8 cellular contexts compared by ENCODE assay signal in the genomic region with DNA sequence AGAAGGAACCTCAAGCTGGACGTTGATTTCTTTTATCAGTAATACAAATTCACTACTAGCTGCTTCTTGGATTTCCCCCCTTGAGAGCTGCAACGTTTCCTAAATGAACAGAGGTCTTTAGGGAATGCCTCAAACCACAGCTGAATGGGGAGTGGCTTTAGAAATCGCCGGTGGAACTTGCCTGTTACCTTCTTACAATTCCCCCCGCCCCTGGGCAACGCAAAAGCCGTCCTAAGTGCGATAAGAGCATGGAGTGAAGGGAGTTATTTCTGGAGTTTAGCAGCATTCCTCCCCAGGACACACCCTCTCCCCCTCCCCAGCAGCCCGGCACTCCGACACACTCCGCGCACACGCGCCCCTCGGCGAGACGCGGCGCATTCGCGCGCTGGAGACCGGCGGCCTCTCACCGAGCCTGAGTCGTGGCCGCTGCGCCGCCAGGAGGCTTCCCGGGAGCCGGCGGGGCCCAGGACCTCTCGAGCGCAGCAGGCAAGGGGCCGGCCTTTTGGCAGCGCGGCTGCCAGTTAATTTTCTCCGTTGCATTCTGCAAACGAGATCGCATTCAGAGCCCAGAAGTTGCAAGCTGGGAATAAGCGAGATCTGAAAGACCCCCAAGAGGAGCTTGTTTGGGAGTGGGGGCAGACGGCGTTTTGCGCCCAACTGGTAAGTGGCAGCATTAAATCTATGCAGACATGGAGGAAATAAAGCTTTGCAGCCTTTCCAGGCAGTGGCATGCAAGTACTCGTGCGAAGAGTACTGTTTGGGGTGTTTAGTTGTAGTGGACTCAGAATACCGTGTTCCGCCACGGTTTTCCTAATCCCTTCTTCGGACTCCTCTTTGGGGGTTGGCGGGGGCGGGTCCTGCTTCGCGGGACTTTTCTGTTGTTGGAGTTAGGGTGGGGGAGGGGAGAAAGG.
DNase-seq lines count a peak whose midpoint lies in the region; ATAC-seq and TF ChIP-seq lines count a peak whose summit lies in the region.

No MANE protein-coding gene starts in this region.

- H3K27me3 ChIP-seq in NT2/D1 (ENCODE audit: insufficient read depth, insufficient read length) = no peaks in the 10 kb centered on the region
- no peaks in the 10 kb centered on the region for H3K27me3 ChIP-seq in ectodermal cell (ENCODE audit: control insufficient read depth, insufficient read depth, low read length, poor library complexity, severe bottlenecking)
- H3K27me3 ChIP-seq in right lobe of liver = no peaks in the 10 kb centered on the region
- H3K27me3 ChIP-seq in suprapubic skin = no peaks in the 10 kb centered on the region

- H3K9me3 ChIP-seq in ES-I3 (ENCODE audit: control insufficient read depth, insufficient read depth, low read length) (no peaks in the 10 kb centered on the region), NT2/D1 (ENCODE audit: insufficient read depth, low read length) (no peaks in the 10 kb centered on the region), ectodermal cell (ENCODE audit: control insufficient read depth, low read length) (no peaks in the 10 kb centered on the region), right lobe of liver (no peaks in the 10 kb centered on the region), suprapubic skin (no peaks in the 10 kb centered on the region)

- DNase-seq in 8988T (peak; percentile 46), NT2/D1 (ENCODE audit: low read depth, low spot score) (peak; percentile 36), right lobe of liver (peak; percentile 61 to 68 (median 63)), suprapubic skin (ENCODE audit: low spot score in 2 of 2) (peak; percentile 79 to 83)

- TF ChIP-seq POLR2A in right lobe of liver (IDR thresholded peaks at IDR 0.05) (no peak), suprapubic skin (IDR thresholded peaks at IDR 0.05) (no peak)

- H3K27ac ChIP-seq in ectodermal cell (ENCODE audit: insufficient read depth, low read depth, low read length, poor library complexity, severe bottlenecking) = peak overlapping the region; percentile 95
- no peak overlapping the region for H3K27ac ChIP-seq in right lobe of liver
- H3K27ac ChIP-seq in suprapubic skin = peak overlapping the region; percentile 64

- peaks cover 14% of the 10 kb centered on the region for H3K4me1 ChIP-seq in ES-I3 (ENCODE audit: insufficient read depth, low read length)
- H3K4me1 ChIP-seq in NT2/D1 (ENCODE audit: insufficient read depth, insufficient read length) = no peaks in the 10 kb centered on the region
- peaks cover 41% of the 10 kb centered on the region for H3K4me1 ChIP-seq in ectodermal cell (ENCODE audit: control insufficient read depth, insufficient read depth, low read length)
- H3K4me1 ChIP-seq in right lobe of liver = peaks cover 0 to 5% (median 2%) of the 10 kb centered on the region in 4 donors
- H3K4me1 ChIP-seq in suprapubic skin = peaks cover 42% of the 10 kb centered on the region

- H3K4me3 ChIP-seq in NT2/D1 (ENCODE audit: insufficient read length, low read depth) (peak overlapping the region; percentile 67), ectodermal cell (ENCODE audit: insufficient read depth, low read depth, low read length) (peak overlapping the region; percentile 69), right lobe of liver (peak overlapping the region; percentile 36 to 46 (median 45)), suprapubic skin (peak overlapping the region; percentile 56)

- ATAC-seq in right lobe of liver (peak; percentile 92 to 98 (median 94)), GM19035 (IDR thresholded peaks at IDR 0.05; ENCODE audit: unreplicated experiment) (no peak), HG03280 (IDR thresholded peaks at IDR 0.05; ENCODE audit: unreplicated experiment) (no peak)

- intact Hi-C loops in right lobe of liver (cut with DNase I) = no loop called here

- TF ChIP-seq CTCF in right lobe of liver (IDR thresholded peaks at IDR 0.05) (peak in 3 of 4 donors; percentile 28 to 29 (median 28)), suprapubic skin (IDR thresholded peaks at IDR 0.05) (peak; percentile 22 to 46)

- H3K9ac ChIP-seq in ES-I3 (ENCODE audit: low read depth, low read length) (peak overlapping the region; percentile 97), NT2/D1 (ENCODE audit: insufficient read length, low read depth) (peak overlapping the region; percentile 76)

- TF ChIP-seq EP300 in suprapubic skin (IDR thresholded peaks at IDR 0.05) = no peak

- 1% methylated on average over 46 to 50 of the region's 54 CpGs for WGBS in ectodermal cell, 2 experiments
- WGBS in right lobe of liver (ENCODE audit: insufficient coverage, low coverage, low lambda C conversion rate, missing lambda C conversion rate) = 2% methylated on average over 21 of the region's 54 CpGs
- 1% methylated on average over 37 of the region's 54 CpGs for WGBS in suprapubic skin

- H3K36me3 ChIP-seq in ES-I3 (ENCODE audit: insufficient read depth, low read length) (no peaks in the 10 kb centered on the region), NT2/D1 (ENCODE audit: insufficient read depth, insufficient read length, low read length) (no peaks in the 10 kb centered on the region), ectodermal cell (ENCODE audit: control insufficient read depth, insufficient read depth, low read length) (no peaks in the 10 kb centered on the region), right lobe of liver (no peaks in the 10 kb centered on the region), suprapubic skin (no peaks in the 10 kb centered on the region)

Comparison
In these comparisons a context has a peak if more than half of its experiments do, and no peak if none do; other contexts are left out.
1. H3K27ac ChIP-seq: peak in ectodermal cell (single experiment) and suprapubic skin (single experiment); none in right lobe of liver (0 of 3).
2. ATAC-seq: peak in right lobe of liver (4 of 4); none in GM19035 (single experiment) and HG03280 (single experiment).
3. Peak in every context shown above with its lines, with median percentiles within 50 percentile points of each other: DNase-seq and H3K4me3 ChIP-seq.